In the genomic region with DNA sequence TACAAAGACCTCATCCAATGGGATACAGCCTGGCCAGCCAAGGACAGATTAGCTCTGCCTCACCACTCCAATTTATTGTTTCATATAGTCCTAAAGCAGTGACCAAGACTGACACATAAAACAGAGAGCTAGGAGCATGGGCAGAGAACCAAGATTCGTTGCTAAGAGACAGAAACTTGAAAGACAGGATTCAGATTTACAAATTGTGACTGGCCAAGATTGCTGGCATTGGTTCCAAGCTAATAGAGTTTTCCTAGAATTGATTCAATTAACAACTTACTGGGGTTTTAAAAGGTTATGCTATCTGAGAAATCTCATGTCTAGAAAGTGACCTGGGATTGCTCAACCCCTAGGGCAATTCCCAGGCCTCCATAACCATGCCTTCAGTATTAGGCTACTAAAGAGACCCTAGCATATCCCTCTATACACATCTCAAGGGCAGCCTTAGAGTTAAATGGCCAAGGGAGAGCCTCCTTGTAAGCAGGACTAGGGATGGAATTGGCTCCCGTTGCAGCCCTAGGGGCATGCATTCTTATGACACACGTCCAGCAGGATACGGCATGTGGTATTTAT, we compare ENCODE assay signal across 1 cellular context.
TF ChIP-seq lines count a peak whose summit lies in the region.

No MANE protein-coding gene starts in this region.

TF ChIP-seq in HepG2, 621 proteins besides CTCF, POLR2A, EP300 and RAD21 (continued from another document):
- TF ChIP-seq, protein P1, sequence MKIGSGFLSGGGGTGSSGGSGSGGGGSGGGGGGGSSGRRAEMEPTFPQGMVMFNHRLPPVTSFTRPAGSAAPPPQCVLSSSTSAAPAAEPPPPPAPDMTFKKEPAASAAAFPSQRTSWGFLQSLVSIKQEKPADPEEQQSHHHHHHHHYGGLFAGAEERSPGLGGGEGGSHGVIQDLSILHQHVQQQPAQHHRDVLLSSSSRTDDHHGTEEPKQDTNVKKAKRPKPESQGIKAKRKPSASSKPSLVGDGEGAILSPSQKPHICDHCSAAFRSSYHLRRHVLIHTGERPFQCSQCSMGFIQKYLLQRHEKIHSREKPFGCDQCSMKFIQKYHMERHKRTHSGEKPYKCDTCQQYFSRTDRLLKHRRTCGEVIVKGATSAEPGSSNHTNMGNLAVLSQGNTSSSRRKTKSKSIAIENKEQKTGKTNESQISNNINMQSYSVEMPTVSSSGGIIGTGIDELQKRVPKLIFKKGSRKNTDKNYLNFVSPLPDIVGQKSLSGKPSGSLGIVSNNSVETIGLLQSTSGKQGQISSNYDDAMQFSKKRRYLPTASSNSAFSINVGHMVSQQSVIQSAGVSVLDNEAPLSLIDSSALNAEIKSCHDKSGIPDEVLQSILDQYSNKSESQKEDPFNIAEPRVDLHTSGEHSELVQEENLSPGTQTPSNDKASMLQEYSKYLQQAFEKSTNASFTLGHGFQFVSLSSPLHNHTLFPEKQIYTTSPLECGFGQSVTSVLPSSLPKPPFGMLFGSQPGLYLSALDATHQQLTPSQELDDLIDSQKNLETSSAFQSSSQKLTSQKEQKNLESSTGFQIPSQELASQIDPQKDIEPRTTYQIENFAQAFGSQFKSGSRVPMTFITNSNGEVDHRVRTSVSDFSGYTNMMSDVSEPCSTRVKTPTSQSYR (CRISPR knock-in tag; IDR thresholded peaks at IDR 0.05; ENCODE audit: borderline replicate concordance): no peak
- no peak for TF ChIP-seq MAFG (CRISPR knock-in tag; IDR thresholded peaks at IDR 0.05)
- TF ChIP-seq NFKBIZ (CRISPR knock-in tag; IDR thresholded peaks at IDR 0.05): no peak
- TF ChIP-seq ZNF605 (CRISPR knock-in tag; IDR thresholded peaks at IDR 0.05): no peak
- no peak for TF ChIP-seq SMAD3 (CRISPR knock-in tag; IDR thresholded peaks at IDR 0.05)
- TF ChIP-seq KMT2A (CRISPR knock-in tag; IDR thresholded peaks at IDR 0.05): no peak
- no peak for TF ChIP-seq SMARCE1 (IDR thresholded peaks at IDR 0.05; ENCODE audit: borderline replicate concordance)
- no peak for TF ChIP-seq HDAC2 (CRISPR knock-in tag; IDR thresholded peaks at IDR 0.05)
- no peak for TF ChIP-seq EED (CRISPR knock-in tag; IDR thresholded peaks at IDR 0.05)
- TF ChIP-seq NCOA1 (CRISPR knock-in tag; IDR thresholded peaks at IDR 0.05): no peak
- no peak for TF ChIP-seq ZNF543 (CRISPR knock-in tag; IDR thresholded peaks at IDR 0.05)
- TF ChIP-seq FOXA1 (IDR thresholded peaks at IDR 0.05): no peak
- no peak for TF ChIP-seq FOXA1 (CRISPR knock-in tag; IDR thresholded peaks at IDR 0.05)
- TF ChIP-seq, protein P2, sequence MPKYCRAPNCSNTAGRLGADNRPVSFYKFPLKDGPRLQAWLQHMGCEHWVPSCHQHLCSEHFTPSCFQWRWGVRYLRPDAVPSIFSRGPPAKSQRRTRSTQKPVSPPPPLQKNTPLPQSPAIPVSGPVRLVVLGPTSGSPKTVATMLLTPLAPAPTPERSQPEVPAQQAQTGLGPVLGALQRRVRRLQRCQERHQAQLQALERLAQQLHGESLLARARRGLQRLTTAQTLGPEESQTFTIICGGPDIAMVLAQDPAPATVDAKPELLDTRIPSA (CRISPR knock-in tag; IDR thresholded peaks at IDR 0.05; ENCODE audit: borderline replicate concordance): no peak
- no peak for TF ChIP-seq ZNF781 (CRISPR knock-in tag; IDR thresholded peaks at IDR 0.05; ENCODE audit: borderline replicate concordance, not compliant biosample characterization)
- no peak for TF ChIP-seq RELA (CRISPR knock-in tag; IDR thresholded peaks at IDR 0.05)
